ENCODE assay signal across 8 cellular contexts in the genomic region with DNA sequence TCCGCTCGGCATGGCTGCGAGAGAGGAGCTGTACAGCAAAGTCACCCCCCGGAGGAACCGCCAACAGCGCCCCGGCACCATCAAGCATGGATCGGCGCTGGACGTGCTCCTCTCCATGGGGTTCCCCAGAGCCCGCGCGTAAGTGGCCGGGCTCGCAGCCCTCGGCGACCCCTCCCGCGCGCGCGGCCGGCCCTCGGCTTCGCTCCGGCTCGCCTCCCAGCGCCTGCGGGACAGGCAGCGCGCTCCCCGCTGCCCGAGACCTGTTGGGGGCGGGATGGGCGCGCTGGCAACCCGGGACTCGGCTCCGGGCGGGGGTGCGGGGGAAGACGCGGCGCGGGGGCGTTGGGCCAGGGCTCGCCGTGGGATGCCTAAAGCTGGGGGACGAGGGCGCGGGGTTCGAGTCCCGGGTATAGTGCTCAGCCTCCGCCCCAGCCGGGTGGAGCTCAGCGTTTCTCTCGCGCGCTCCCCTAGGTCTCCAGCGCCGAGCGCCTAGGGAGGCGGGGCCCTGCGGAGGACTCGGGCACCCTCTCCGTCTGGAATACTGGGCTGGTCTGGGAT. TPM values are rescaled to one million over a fixed set of nuclear protein-coding genes. Genes with fewer than 3 reads are reported as not detected.
DNase-seq lines count a peak whose midpoint lies in the region; ATAC-seq and TF ChIP-seq lines count a peak whose summit lies in the region.

No MANE protein-coding gene starts in this region.

- H3K4me1 ChIP-seq in A673 (ENCODE audit: insufficient read depth, low read length, poor library complexity, severe bottlenecking): peaks cover 19% of the 10 kb centered on the region
- no peaks in the 10 kb centered on the region for H3K4me1 ChIP-seq in RWPE2 (ENCODE audit: insufficient read depth, poor library complexity, severe bottlenecking)
- peaks cover 0 to 57% (median 11%) of the 10 kb centered on the region in 12 donors for H3K4me1 ChIP-seq in heart left ventricle
- H3K4me1 ChIP-seq in trophoblast cell (ENCODE audit: control insufficient read depth in 1 of 2, insufficient read depth in 2 of 2, low read length in 2 of 2): peaks cover 31 to 35% of the 10 kb centered on the region in 2 experiments

- WGBS in heart left ventricle, 4 donors: 0 to 1% (median 0%) methylated on average over 11 to 66 of the region's 66 CpGs
- WGBS in trophoblast cell (ENCODE audit: extremely low coverage, insufficient coverage, insufficient read length): no CpG with 5 or more reads among the region's 66 CpGs

- H3K27ac Mint-ChIP-seq in activated naive CD4-positive, alpha-beta T cell treated with anti-CD3 and anti-CD28 coated beads, Interleukin-2, amount 50 U/mL, for 24 hours: peak overlapping the region; percentile 83

- peak overlapping the region; percentile 75 for H2BK12ac ChIP-seq in trophoblast cell (ENCODE audit: low read length)

- H3K79me1 ChIP-seq in trophoblast cell (ENCODE audit: low read length): peaks cover 43% of the 10 kb centered on the region

- peak overlapping the region; percentile 83 for H3K9ac ChIP-seq in trophoblast cell (ENCODE audit: low read length)

- DNase-seq in A673 (ENCODE audit: low spot score) (peak; percentile 75), RWPE2 (ENCODE audit: low spot score) (peak; percentile 61), heart left ventricle (peak; percentile 47 to 81 (median 52)), trophoblast cell (peak; percentile 38 to 63), inferior parietal cortex (ENCODE audit: extremely low spot score) (no peak)

- no TSS peak for BruUV-seq in A673 (replicated peaks; lab: Mats Ljungman, UMichigan)

- peak overlapping the region; percentile 86 for H2AK5ac ChIP-seq in trophoblast cell (ENCODE audit: low read length)

- no peaks in the 10 kb centered on the region for H3K27me3 Mint-ChIP-seq in activated naive CD4-positive, alpha-beta T cell treated with anti-CD3 and anti-CD28 coated beads, Interleukin-2, amount 50 U/mL, for 24 hours

- peak overlapping the region; percentile 96 for H3K14ac ChIP-seq in trophoblast cell (ENCODE audit: low read length)

- H3K23ac ChIP-seq in trophoblast cell (ENCODE audit: low read length): no peak overlapping the region

- no peaks in the 10 kb centered on the region for H3K9me3 Mint-ChIP-seq in activated naive CD4-positive, alpha-beta T cell treated with anti-CD3 and anti-CD28 coated beads, Interleukin-2, amount 50 U/mL, for 24 hours

- no peaks in the 10 kb centered on the region for H3K9me3 ChIP-seq in A673 (ENCODE audit: low read depth, low read length, poor library complexity, severe bottlenecking)
- H3K9me3 ChIP-seq in RWPE2 (ENCODE audit: severe bottlenecking): no peaks in the 10 kb centered on the region
- H3K9me3 ChIP-seq in heart left ventricle: no peaks in the 10 kb centered on the region
- no peaks in the 10 kb centered on the region for H3K9me3 ChIP-seq in trophoblast cell (ENCODE audit: insufficient read depth, low read depth, low read length)

- H3K4me3 ChIP-seq in A673 (ENCODE audit: low read depth, low read length, poor library complexity, severe bottlenecking): peak overlapping the region; percentile 95
- peak overlapping the region; percentile 82 for H3K4me3 ChIP-seq in RWPE2 (ENCODE audit: severe bottlenecking)
- H3K4me3 ChIP-seq in heart left ventricle: peak overlapping the region; percentile 59 to 93 (median 80)
- H3K4me3 ChIP-seq in trophoblast cell (ENCODE audit: low read depth, low read length): peak overlapping the region; percentile 93

- peak overlapping the region; percentile 95 for H4K91ac ChIP-seq in trophoblast cell (ENCODE audit: low read depth, low read length)

- POLR2A ChIA-PET in A673 (lab: Charles Lee; ENCODE audit: low non-redundant PET): interaction anchor here (0.6 kb wide), 1 partner anchor 33 kb away, joined by 8 read pairs; no protein-coding TSS in a partner anchor

- TF ChIP-seq CTCF in A673 (conservative IDR thresholded peaks at IDR 0.05; ENCODE audit: low read depth, low read length): no peak
- TF ChIP-seq CTCF in RWPE2 (IDR thresholded peaks at IDR 0.05; ENCODE audit: poor library complexity, severe bottlenecking): no peak
- TF ChIP-seq CTCF in heart left ventricle (IDR thresholded peaks at IDR 0.05): peak in 1 of 12 donors; percentile 1

- peak; percentile 49 for ATAC-seq in GM19023 (IDR thresholded peaks at IDR 0.05; ENCODE audit: unreplicated experiment)
- peak; percentile 55 for ATAC-seq in HG03175 (IDR thresholded peaks at IDR 0.05; ENCODE audit: unreplicated experiment)
- ATAC-seq in RWPE2 (ENCODE audit: low read depth): peak; percentile 71
- ATAC-seq in heart left ventricle: peak; percentile 23 to 81 (median 57)

- H3K27ac ChIP-seq in A673 (ENCODE audit: low read depth, low read length, poor library complexity, severe bottlenecking): peak overlapping the region; percentile 75
- H3K27ac ChIP-seq in RWPE2 (ENCODE audit: poor library complexity, severe bottlenecking): peak overlapping the region; percentile 84
- H3K27ac ChIP-seq in heart left ventricle: peak overlapping the region; percentile 48 to 92 (median 84)
- H3K27ac ChIP-seq in trophoblast cell (ENCODE audit: low read depth, low read length): peak overlapping the region; percentile 97

- peaks cover 25% of the 10 kb centered on the region for H3K79me2 ChIP-seq in trophoblast cell (ENCODE audit: control insufficient read depth, insufficient read depth, low read length, poor library complexity)

- no peak for TF ChIP-seq POLR2A in heart left ventricle (IDR thresholded peaks at IDR 0.05)

- H3K4me1 Mint-ChIP-seq in activated naive CD4-positive, alpha-beta T cell treated with anti-CD3 and anti-CD28 coated beads, Interleukin-2, amount 50 U/mL, for 24 hours: peaks cover 53% of the 10 kb centered on the region

- H3K4me3 Mint-ChIP-seq in activated naive CD4-positive, alpha-beta T cell treated with anti-CD3 and anti-CD28 coated beads, Interleukin-2, amount 50 U/mL, for 24 hours: peak overlapping the region; percentile 96

- H3K36me3 ChIP-seq in A673 (ENCODE audit: insufficient read depth, low read length, poor library complexity, severe bottlenecking) (no peaks in the 10 kb centered on the region), RWPE2 (ENCODE audit: low read depth) (no peaks in the 10 kb centered on the region), heart left ventricle (no peaks in the 10 kb centered on the region), trophoblast cell (ENCODE audit: control insufficient read depth in 1 of 2, insufficient read depth in 2 of 2, low read length in 2 of 2) (peaks cover 2 to 5% of the 10 kb centered on the region in 2 experiments)

- H3K4ac ChIP-seq in trophoblast cell (ENCODE audit: low read depth, low read length): peak overlapping the region; percentile 99

- CTCF ChIA-PET in A673 (lab: Charles Lee): interaction anchor here (0.6 to 2.3 kb wide), 3 partner anchors 27 to 125 kb away, joined by 3 to 10 read pairs (median 7); no protein-coding TSS in a partner anchor

- H3K18ac ChIP-seq in trophoblast cell (ENCODE audit: low read length): peak overlapping the region; percentile 97

- peak overlapping the region; percentile 95 for H2BK120ac ChIP-seq in trophoblast cell (ENCODE audit: insufficient read depth, low read length, poor library complexity)

- H2BK5ac ChIP-seq in trophoblast cell (ENCODE audit: low read depth, low read length, poor library complexity): peak overlapping the region; percentile 92

- H2AFZ ChIP-seq in trophoblast cell (ENCODE audit: insufficient read depth, low read length, poor library complexity): peak overlapping the region; percentile 89

- peak overlapping the region; percentile 87 for H3K4me2 ChIP-seq in trophoblast cell (ENCODE audit: low read length)

- peak overlapping the region; percentile 89 for H4K8ac ChIP-seq in trophoblast cell (ENCODE audit: low read depth, low read length)

- no peaks in the 10 kb centered on the region for H3K27me3 ChIP-seq in A673 (replicated peaks; ENCODE audit: insufficient read depth, low read depth, low read length, poor library complexity)
- no peaks in the 10 kb centered on the region for H3K27me3 ChIP-seq in RWPE2 (ENCODE audit: insufficient read depth, poor library complexity, severe bottlenecking)
- H3K27me3 ChIP-seq in heart left ventricle: peaks cover 0 to 8% (median 0%) of the 10 kb centered on the region in 9 donors
- H3K27me3 ChIP-seq in trophoblast cell (ENCODE audit: insufficient read depth, low read length): no peaks in the 10 kb centered on the region

- no peaks in the 10 kb centered on the region for H3K36me3 Mint-ChIP-seq in activated naive CD4-positive, alpha-beta T cell treated with anti-CD3 and anti-CD28 coated beads, Interleukin-2, amount 50 U/mL, for 24 hours

- H4K12ac ChIP-seq in trophoblast cell (ENCODE audit: low read depth, low read length): peak overlapping the region; percentile 86

- intact Hi-C loops in A673 (cut with micrococcal nuclease; ENCODE audit: unreplicated experiment) (no loop called here), heart left ventricle (cut with DNase I) (loop anchor here in 6 of 10 donors (2.0 to 10.0 kb wide), 6 partner anchors 35 to 126 kb away; no protein-coding TSS in a partner anchor)

RNA-seq across cellular contexts. Expression of a gene that starts 0.6 kb away (rescaled TPM):
- total RNA-seq in A673 (2021) (15.0 and 15.3 TPM in 2 replicates), heart left ventricle (10 to 100 TPM in 1 of 9 donors, 1 to 10 TPM in 8; 1.3 to 19.0 (median 1.7) TPM)
- polyA plus RNA-seq in heart left ventricle: 1 to 10 TPM in 1 of 2 donors, under 1 TPM in 1; 0.72 to 4.8 TPM
- polyA plus RNA-seq in trophoblast cell (2013): 67.0 and 69.0 TPM in 2 replicates
